Comparison of ENCODE assay signal across 11 cellular contexts in the genomic region with DNA sequence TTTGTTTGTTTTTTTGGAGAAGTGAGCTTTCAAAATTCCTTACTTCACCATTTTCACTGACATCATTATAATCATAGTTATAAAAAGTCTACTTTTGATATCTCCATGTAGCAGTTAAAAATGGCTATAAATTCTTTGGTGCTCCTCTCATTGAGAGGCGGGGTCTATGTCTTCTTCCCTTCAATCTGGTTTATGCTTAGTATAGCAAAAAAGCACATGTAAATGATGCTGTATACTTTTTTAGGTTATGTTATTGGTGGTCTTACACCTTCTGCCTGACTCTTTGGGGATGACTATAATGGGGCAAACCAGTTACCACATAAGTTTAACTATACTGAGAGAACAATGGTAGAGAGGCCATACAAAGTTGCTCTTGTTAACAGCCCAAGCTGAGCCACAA.
"Had no signal": no experiment of that assay in that cellular context is flagged by ENCODE, and none has a peak within 500 bp of the region (broad histone marks: within the 10 kb centered on the region; RNA-seq: fewer than 3 reads in every experiment).

No MANE protein-coding gene starts in this region.

- H3K4me2 ChIP-seq: GM23338 had no signal

- H3K36me3 ChIP-seq: HAP-1 had no signal

- H3K27ac ChIP-seq: GM23248 had no signal

- ATAC-seq: GM23338, HCT116 had no signal

- H3K27ac Mint-ChIP-seq: GM23338, H9, HFFc6 had no signal

- H3K9ac ChIP-seq: GM23248 had no signal

- H3K9me3 ChIP-seq: HAP-1 had no signal

- H2AFZ ChIP-seq: GM23248, GM23338 had no signal

- H3K4me1 ChIP-seq: HAP-1 had no signal

- H3K4me3 Mint-ChIP-seq: GM23338, H9, HFFc6 had no signal

- FAIRE-seq: H1, H54 had no signal

- H3K4me1 Mint-ChIP-seq: GM23338, H9 had no signal

- DNase-seq: GM23248, GOT3, H7, H9, HCEC 1CT, HFFc6 had no signal

- H3K4me3 ChIP-seq: GM23248, GM23338, HAP-1 had no signal
